Comparison of ENCODE assay signal across 8 cellular contexts in genomic region chr15:64842099-64842940, GRCh38. TPM values are rescaled to one million over a fixed set of nuclear protein-coding genes. Genes with fewer than 3 reads are reported as not detected.
DNase-seq lines count a peak whose midpoint lies in the region; ATAC-seq and TF ChIP-seq lines count a peak whose summit lies in the region.

No MANE protein-coding gene starts in this region.

- peaks cover 9% of the 10 kb centered on the region for H3K36me3 Mint-ChIP-seq in WTC11

- in situ Hi-C loops in HAP-1 (cut with MboI; ENCODE audit: low sequenced_read_pairs), result no loop called here

- H3K4me3 ChIP-seq in ACC112 (ENCODE audit: low read depth, low read length) (peak overlapping the region; percentile 100), HAP-1 (peak overlapping the region; percentile 60), fibroblast of pulmonary artery (replicated peaks; ENCODE audit: low read depth, low read length) (peak overlapping the region; percentile 97), ovary (peak overlapping the region; percentile 59)

- no peak for ATAC-seq in WTC11

- H3K36me3 ChIP-seq in ACC112 (ENCODE audit: insufficient read depth, low read length) (peaks cover 4% of the 10 kb centered on the region; the same call in 1 of the 2 replicates), HAP-1 (replicated peaks) (peaks cover 4% of the 10 kb centered on the region), ovary (no peaks in the 10 kb centered on the region)

- H3K27ac ChIP-seq in ACC112 (ENCODE audit: low read depth, low read length) (peak overlapping the region; percentile 50), ovary (peak overlapping the region; percentile 61 to 64)

- H2AFZ ChIP-seq in ACC112 (ENCODE audit: low read length, unreplicated experiment), result peak overlapping the region; percentile 48

- no peak for TF ChIP-seq CTCF in WTC11 (IDR thresholded peaks at IDR 0.05)
- TF ChIP-seq CTCF in fibroblast of pulmonary artery (IDR thresholded peaks at IDR 0.05; ENCODE audit: low read length, missing control alignments), result no peak
- TF ChIP-seq CTCF in ovary (IDR thresholded peaks at IDR 0.05), result peak in 1 of 3 donors; percentile 26

- POLR2A ChIA-PET in WTC11 (lab: Charles Lee), result interaction anchor here (1.2 kb wide), 1 partner anchor 17 kb away, joined by 5 read pairs; the partner anchor contains the start of gene PIF1

- peak overlapping the region; percentile 84 for H3K27ac Mint-ChIP-seq in WTC11

- H3K4me3 Mint-ChIP-seq in WTC11, result peak overlapping the region; percentile 91

- intact Hi-C loops in ovary (cut with DNase I), result loop anchor here in 3 of 4 donors (5.0 to 10.0 kb wide), 3 partner anchors 52 to 80 kb away; no protein-coding TSS in a partner anchor

- peak in 1 of 2 experiments; percentile 58 for DNase-seq in HAP-1 (ENCODE audit: low spot score in 2 of 2)
- DNase-seq in WTC11 (ENCODE audit: low spot score), result no peak
- peak; percentile 49 for DNase-seq in fibroblast of pulmonary artery (ENCODE audit: low read depth)
- DNase-seq in ovary, result peak in 1 of 5 donors; percentile 38
- DNase-seq in OCI-M2 (lab: John Stamatoyannopoulos, UW; ENCODE audit: unreplicated experiment), result no peak
- DNase-seq in NCI-H2196 treated with DMSO at 0.1 percent for 48 hours (lab: John Stamatoyannopoulos, UW; ENCODE audit: unreplicated experiment), result no peak
- no peak for DNase-seq in activated CD4-positive, CD25-positive, alpha-beta regulatory T cell (lab: John Stamatoyannopoulos, UW)

- no peaks in the 10 kb centered on the region for H3K9me3 Mint-ChIP-seq in WTC11

- peaks cover 56% of the 10 kb centered on the region for H3K79me2 ChIP-seq in ACC112 (ENCODE audit: control insufficient read depth, insufficient read depth, low read length, unreplicated experiment)

- TF ChIP-seq POLR2A in ovary (IDR thresholded peaks at IDR 0.05), result no peak

- WGBS in ovary, 3 donors, result 3 to 8% (median 8%) methylated on average over 20 to 26 of the region's 26 CpGs

- peaks cover 31% of the 10 kb centered on the region for H3K4me1 ChIP-seq in ACC112 (ENCODE audit: control insufficient read depth, insufficient read depth, low read length, unreplicated experiment)
- peaks cover 12% of the 10 kb centered on the region for H3K4me1 ChIP-seq in HAP-1
- H3K4me1 ChIP-seq in ovary (ENCODE audit: insufficient read depth), result peaks cover 10% of the 10 kb centered on the region

- H3K4me1 Mint-ChIP-seq in WTC11, result peaks cover 73% of the 10 kb centered on the region

- TF ChIP-seq EP300 in ovary (IDR thresholded peaks at IDR 0.05), result no peak

- H3K27me3 Mint-ChIP-seq in WTC11 (ENCODE audit: low read depth), result no peaks in the 10 kb centered on the region

- no peaks in the 10 kb centered on the region for H3K9me3 ChIP-seq in HAP-1
- H3K9me3 ChIP-seq in ovary, result no peaks in the 10 kb centered on the region

- H3K27me3 ChIP-seq in ACC112 (ENCODE audit: insufficient read depth, low read length) (no peaks in the 10 kb centered on the region), HAP-1 (ENCODE audit: low read depth) (no peaks in the 10 kb centered on the region), ovary (no peaks in the 10 kb centered on the region)

- CTCF ChIA-PET in WTC11 (lab: Charles Lee), result interaction anchor here (0.6 to 1.1 kb wide), 3 partner anchors 52 to 235 kb away, joined by 3 to 4 read pairs (median 3); no protein-coding TSS in a partner anchor

TF ChIP-seq in WTC11, 78 proteins besides CTCF, POLR2A, EP300 and RAD21 (continues in another document):
- TF ChIP-seq, protein P1, sequence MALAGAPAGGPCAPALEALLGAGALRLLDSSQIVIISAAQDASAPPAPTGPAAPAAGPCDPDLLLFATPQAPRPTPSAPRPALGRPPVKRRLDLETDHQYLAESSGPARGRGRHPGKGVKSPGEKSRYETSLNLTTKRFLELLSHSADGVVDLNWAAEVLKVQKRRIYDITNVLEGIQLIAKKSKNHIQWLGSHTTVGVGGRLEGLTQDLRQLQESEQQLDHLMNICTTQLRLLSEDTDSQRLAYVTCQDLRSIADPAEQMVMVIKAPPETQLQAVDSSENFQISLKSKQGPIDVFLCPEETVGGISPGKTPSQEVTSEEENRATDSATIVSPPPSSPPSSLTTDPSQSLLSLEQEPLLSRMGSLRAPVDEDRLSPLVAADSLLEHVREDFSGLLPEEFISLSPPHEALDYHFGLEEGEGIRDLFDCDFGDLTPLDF (CRISPR knock-in tag; IDR thresholded peaks at IDR 0.05), result 0 out of 2 replicates have a peak, but pooled peaks have one; percentile 38
- TF ChIP-seq, protein P2, sequence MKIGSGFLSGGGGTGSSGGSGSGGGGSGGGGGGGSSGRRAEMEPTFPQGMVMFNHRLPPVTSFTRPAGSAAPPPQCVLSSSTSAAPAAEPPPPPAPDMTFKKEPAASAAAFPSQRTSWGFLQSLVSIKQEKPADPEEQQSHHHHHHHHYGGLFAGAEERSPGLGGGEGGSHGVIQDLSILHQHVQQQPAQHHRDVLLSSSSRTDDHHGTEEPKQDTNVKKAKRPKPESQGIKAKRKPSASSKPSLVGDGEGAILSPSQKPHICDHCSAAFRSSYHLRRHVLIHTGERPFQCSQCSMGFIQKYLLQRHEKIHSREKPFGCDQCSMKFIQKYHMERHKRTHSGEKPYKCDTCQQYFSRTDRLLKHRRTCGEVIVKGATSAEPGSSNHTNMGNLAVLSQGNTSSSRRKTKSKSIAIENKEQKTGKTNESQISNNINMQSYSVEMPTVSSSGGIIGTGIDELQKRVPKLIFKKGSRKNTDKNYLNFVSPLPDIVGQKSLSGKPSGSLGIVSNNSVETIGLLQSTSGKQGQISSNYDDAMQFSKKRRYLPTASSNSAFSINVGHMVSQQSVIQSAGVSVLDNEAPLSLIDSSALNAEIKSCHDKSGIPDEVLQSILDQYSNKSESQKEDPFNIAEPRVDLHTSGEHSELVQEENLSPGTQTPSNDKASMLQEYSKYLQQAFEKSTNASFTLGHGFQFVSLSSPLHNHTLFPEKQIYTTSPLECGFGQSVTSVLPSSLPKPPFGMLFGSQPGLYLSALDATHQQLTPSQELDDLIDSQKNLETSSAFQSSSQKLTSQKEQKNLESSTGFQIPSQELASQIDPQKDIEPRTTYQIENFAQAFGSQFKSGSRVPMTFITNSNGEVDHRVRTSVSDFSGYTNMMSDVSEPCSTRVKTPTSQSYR (CRISPR knock-in tag; IDR thresholded peaks at IDR 0.05), result no peak
- TF ChIP-seq AR (CRISPR knock-in tag; IDR thresholded peaks at IDR 0.05), result no peak
- no peak for TF ChIP-seq GABPB1 (CRISPR knock-in tag; IDR thresholded peaks at IDR 0.05)
- TF ChIP-seq PRRX2 (CRISPR knock-in tag; IDR thresholded peaks at IDR 0.05), result no peak
- TF ChIP-seq ZMAT4 (CRISPR knock-in tag; IDR thresholded peaks at IDR 0.05), result no peak
- no peak for TF ChIP-seq ZNF317 (CRISPR knock-in tag; IDR thresholded peaks at IDR 0.05; ENCODE audit: borderline replicate concordance, low read depth)
- peak; percentile 71; the same call in 1 of the 2 replicates for TF ChIP-seq GTF2I (CRISPR knock-in tag; conservative IDR thresholded peaks at IDR 0.05)
- TF ChIP-seq USF1 (CRISPR knock-in tag; IDR thresholded peaks at IDR 0.05), result no peak
- no peak for TF ChIP-seq ATF1 (CRISPR knock-in tag; IDR thresholded peaks at IDR 0.05)
- TF ChIP-seq SMAD3 (CRISPR knock-in tag; IDR thresholded peaks at IDR 0.05; ENCODE audit: borderline replicate concordance), result no peak
- TF ChIP-seq ZNF121 (CRISPR knock-in tag; IDR thresholded peaks at IDR 0.05), result no peak

RNA-seq across cellular contexts. Expression of gene PLEKHO2, which starts 0.6 kb away (rescaled TPM):
- total RNA-seq in WTC11 (2021), result 21.6 to 22.1 TPM (median 21.9 TPM) in 3 replicates
- 10 to 100 TPM; 12.6 to 42.7 (median 27.9) TPM for total RNA-seq in ovary
- polyA plus RNA-seq in ovary, result 10 to 100 TPM; 16.6 to 19.5 TPM

RNA-seq across cellular contexts. Expression of gene PIF1, which starts 16.9 kb away (rescaled TPM):
- 174 to 249 TPM (median 184 TPM) in 3 replicates for total RNA-seq in WTC11 (2021)
- total RNA-seq in ovary, result 1 to 10 TPM in 2 of 7 donors, under 1 TPM in 3, not detected in 2; 0.18 to 1.4 (median 0.37) TPM
- polyA plus RNA-seq in ovary, result under 1 TPM; 0.98 to 0.99 TPM

Comparison
In these comparisons a context has a peak if more than half of its experiments do, and no peak if none do; other contexts are left out.
1. RNA of gene PIF1, which starts 16.9 kb away (total RNA-seq): 174 to 249 TPM in WTC11; 0.18 to 1.4 TPM in ovary; every median in the first group is over 10 times any median in the second.
2. Peak in every context shown above with its lines, with median percentiles within 50 percentile points of each other: H3K4me3 ChIP-seq.